ENCODE assay signal across 22 cellular contexts in genomic region chr2:96521219-96521618, GRCh38. TPM values are rescaled to one million over a fixed set of nuclear protein-coding genes. Genes with fewer than 3 reads are reported as not detected.
"Had no signal": no experiment of that assay in that cellular context is flagged by ENCODE, and none has a peak within 500 bp of the region (broad histone marks: within the 10 kb centered on the region; RNA-seq: fewer than 3 reads in every experiment).

No MANE protein-coding gene starts in this region.

- H3K9me3 ChIP-seq: gastrocnemius medialis, neutrophil, ovary, prostate gland, testis, uterus had no signal

- H3K4me1 Mint-ChIP-seq: endodermal cell had no signal

- H3K4me3 Mint-ChIP-seq: activated naive CD4-positive, alpha-beta T cell treated with anti-CD3 and anti-CD28 coated beads, Interleukin-2, amount 10 ng/mL, durations not matched to agents 7 days and 5 days; endodermal cell; mesothelial cell of epicardium; natural killer cell had no signal

- H3K4me1 ChIP-seq: gastrocnemius medialis, prostate gland, testis had no signal

- H3K36me3 ChIP-seq: esophagus squamous epithelium, gastrocnemius medialis, neutrophil, ovary, prostate gland, uterus had no signal

- H3K36me3 Mint-ChIP-seq: mesothelial cell of epicardium, natural killer cell had no signal

- H3K4me3 ChIP-seq: esophagus squamous epithelium, gastrocnemius medialis, ovary, prostate gland, testis, uterus had no signal

- H3K27ac Mint-ChIP-seq: activated naive CD4-positive, alpha-beta T cell treated with anti-CD3 and anti-CD28 coated beads, Interleukin-2, amount 10 ng/mL, durations not matched to agents 7 days and 5 days; endodermal cell; mesothelial cell of epicardium; natural killer cell had no signal

- ATAC-seq: gastrocnemius medialis, left ventricle myocardium superior, natural killer cell had no signal

- DNase-seq: activated CD8-positive, alpha-beta memory T cell treated with anti-CD3 and anti-CD28 coated beads, Interleukin-2, amount 50 U/mL, for 48 hours; activated effector memory CD4-positive, alpha-beta T cell treated with anti-CD3 and anti-CD28 coated beads, Interleukin-2, amount 50 U/mL, for 16 hours; activated naive CD4-positive, alpha-beta T cell treated with anti-CD3 and anti-CD28 coated beads, Interleukin-2, amount 10 ng/mL, durations not matched to agents 7 days and 5 days; activated T-cell treated with anti-CD3 and anti-CD28 coated beads, Interleukin-2, amount 50 U/mL, for 48 hours; amygdala; cortex of kidney; endodermal cell; esophagus squamous epithelium; gastrocnemius medialis; hippocampal formation; left ventricle myocardium superior; mammary epithelial cell; natural killer cell; ovary; stimulated activated CD4-positive, alpha-beta T cell treated with anti-CD3 and anti-CD28 coated beads, Interleukin-2, amount 100 ng/mL, for 48 hours; stimulated activated naive CD4-positive, alpha-beta T cell; testis; uterus had no signal

RNA-seq across cellular contexts. Expression of gene NEURL3, which starts 16.1 kb away (rescaled TPM):
- total RNA-seq: cerebellum, endodermal cell, esophagus squamous epithelium, gastrocnemius medialis, left ventricle myocardium superior, mammary epithelial cell, natural killer cell, ovary, uterus had no signal
